Comparison of ENCODE assay signal across 1 cellular context in the genomic region with DNA sequence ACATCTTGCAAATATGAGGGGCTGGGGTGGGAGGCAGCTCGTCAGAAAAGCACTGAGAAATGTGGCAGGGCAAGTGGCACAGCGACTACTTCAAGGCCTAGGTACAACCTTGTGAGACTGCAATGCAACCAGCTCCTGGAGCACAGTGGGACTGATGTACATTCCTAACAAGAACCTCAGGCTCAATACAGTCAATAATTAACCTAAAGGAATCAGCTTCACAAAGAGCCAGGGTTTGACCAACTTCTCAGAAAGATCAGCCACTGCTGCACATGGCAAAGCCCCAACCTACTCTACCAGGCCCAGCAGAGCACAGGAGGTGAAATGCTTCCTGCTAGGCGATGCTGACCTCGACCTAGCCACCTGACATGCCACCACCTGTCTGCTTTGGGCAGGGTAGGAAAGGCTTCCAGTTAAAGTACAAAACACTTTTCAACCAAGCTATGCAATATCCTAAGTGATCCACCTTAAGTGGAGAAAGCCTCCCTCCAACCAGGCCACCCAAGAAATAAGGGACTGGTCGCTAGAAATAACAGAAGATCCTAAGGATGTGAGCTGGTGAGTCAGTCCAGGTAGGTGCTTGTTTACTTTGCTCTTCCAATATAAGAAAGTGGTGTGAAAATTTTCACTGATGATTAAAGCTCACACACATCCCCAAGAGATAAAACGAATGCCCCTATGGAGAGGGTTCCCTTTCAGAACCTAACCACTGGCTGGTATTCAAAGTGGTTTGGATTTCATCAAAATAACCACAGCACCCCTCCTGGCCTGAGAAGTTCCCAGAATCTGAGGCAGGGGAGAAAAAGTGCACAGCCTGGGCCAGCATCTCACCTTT.
TF ChIP-seq lines count a peak whose summit lies in the region.

No MANE protein-coding gene starts in this region.

TF ChIP-seq in SK-N-SH, 30 proteins besides CTCF, POLR2A, EP300 and RAD21 (continued from another document):
- TF ChIP-seq, protein P1, sequence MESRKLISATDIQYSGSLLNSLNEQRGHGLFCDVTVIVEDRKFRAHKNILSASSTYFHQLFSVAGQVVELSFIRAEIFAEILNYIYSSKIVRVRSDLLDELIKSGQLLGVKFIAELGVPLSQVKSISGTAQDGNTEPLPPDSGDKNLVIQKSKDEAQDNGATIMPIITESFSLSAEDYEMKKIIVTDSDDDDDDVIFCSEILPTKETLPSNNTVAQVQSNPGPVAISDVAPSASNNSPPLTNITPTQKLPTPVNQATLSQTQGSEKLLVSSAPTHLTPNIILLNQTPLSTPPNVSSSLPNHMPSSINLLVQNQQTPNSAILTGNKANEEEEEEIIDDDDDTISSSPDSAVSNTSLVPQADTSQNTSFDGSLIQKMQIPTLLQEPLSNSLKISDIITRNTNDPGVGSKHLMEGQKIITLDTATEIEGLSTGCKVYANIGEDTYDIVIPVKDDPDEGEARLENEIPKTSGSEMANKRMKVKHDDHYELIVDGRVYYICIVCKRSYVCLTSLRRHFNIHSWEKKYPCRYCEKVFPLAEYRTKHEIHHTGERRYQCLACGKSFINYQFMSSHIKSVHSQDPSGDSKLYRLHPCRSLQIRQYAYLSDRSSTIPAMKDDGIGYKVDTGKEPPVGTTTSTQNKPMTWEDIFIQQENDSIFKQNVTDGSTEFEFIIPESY (IDR thresholded peaks at IDR 0.05; ENCODE audit: borderline replicate concordance, low read depth): no peak
- no peak for TF ChIP-seq YY1 (IDR thresholded peaks at IDR 0.05; ENCODE audit: low read depth)
- TF ChIP-seq SMC3 (IDR thresholded peaks at IDR 0.05; ENCODE audit: low read depth, low read length): no peak
- no peak for TF ChIP-seq EZH2phosphoT487 (IDR thresholded peaks at IDR 0.05; ENCODE audit: borderline replicate concordance, low read depth)
- no peak for TF ChIP-seq GABPA (IDR thresholded peaks at IDR 0.05; ENCODE audit: low read depth)
- TF ChIP-seq FOSL2 (IDR thresholded peaks at IDR 0.05; ENCODE audit: borderline replicate concordance, low read depth): no peak
- TF ChIP-seq JUND (IDR thresholded peaks at IDR 0.05): no peak
- TF ChIP-seq RXRA (IDR thresholded peaks at IDR 0.05; ENCODE audit: borderline replicate concordance, low read depth): no peak
TF ChIP-seq in SK-N-SH: peak in this region for 0.
